ENCODE assay signal across 22 cellular contexts in the genomic region with DNA sequence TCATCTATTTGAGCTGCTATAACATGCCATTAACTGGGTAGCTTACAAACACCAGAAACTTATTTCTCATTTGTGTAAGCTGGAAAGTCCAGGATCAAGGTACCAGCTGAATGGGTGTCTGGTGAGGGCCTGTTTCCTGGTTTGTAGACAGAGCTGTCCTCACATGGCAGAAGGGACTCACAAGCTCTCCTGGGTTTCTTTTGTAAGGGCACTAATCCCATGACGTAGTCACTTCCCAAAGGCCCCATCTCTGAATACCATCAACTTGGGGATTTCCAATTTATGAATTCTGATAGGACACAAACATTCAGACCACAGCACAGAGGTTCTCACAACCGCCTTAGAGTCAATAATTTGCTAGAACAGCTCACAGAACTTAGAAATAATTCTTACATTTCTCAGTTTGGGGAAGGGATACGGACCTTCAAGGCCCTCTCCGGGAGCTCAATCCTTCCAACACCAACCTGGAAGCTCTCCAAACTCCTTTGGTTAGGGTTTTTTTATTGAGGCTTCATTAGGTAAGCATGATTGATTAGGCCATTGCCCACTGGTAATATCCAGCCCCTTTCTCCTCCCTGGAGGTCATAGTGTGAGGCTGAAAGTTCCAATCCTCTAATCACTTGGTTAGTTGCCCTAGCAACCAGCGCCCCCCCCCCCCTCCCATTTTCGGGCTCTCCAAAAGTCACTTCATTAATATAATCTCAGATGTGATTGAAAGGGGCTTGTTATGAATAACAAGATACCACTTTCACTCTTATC. TPM values are rescaled to one million over a fixed set of nuclear protein-coding genes. Genes with fewer than 3 reads are reported as not detected.
DNase-seq lines count a peak whose midpoint lies in the region; ATAC-seq, FAIRE-seq and TF ChIP-seq lines count a peak whose summit lies in the region.
"Had no signal": no experiment of that assay in that cellular context is flagged by ENCODE, and none has a peak within 500 bp of the region (broad histone marks: within the 10 kb centered on the region; RNA-seq: fewer than 3 reads in every experiment).

No MANE protein-coding gene starts in this region.

- in situ Hi-C loops in K562 (cut with MboI), result no loop called here

- CTCF ChIA-PET in K562 (lab: Yijun Ruan, JAX; ENCODE audit: low intra/inter-chr PET ratio), result no interaction called here

- peaks cover 2 to 4% of the 10 kb centered on the region in 2 experiments; a peak in 3 of 5 replicates for H3K4me1 ChIP-seq in K562 (replicated peaks in 1 of 2; ENCODE audit: control insufficient read depth in 2 of 2, insufficient read depth in 2 of 2, low read length in 2 of 2)
- H3K4me1 ChIP-seq: vagina had no signal

- H3K27ac ChIP-seq in K562 (ENCODE audit: extremely low read depth, low read depth, low read length), result no peak overlapping the region
- H3K27ac ChIP-seq: ovary had no signal

- peaks cover 61% of the 10 kb centered on the region for H3K79me2 ChIP-seq in K562 (ENCODE audit: control insufficient read depth, insufficient read depth, low read length)

- H3K9ac ChIP-seq in K562 (ENCODE audit: insufficient read depth in 1 of 2, low read depth in 2 of 2, low read length in 2 of 2), result no peak overlapping the region

- H3K4me2 ChIP-seq in K562 (ENCODE audit: insufficient read depth, low read length), result no peak overlapping the region

- TF ChIP-seq EP300 in K562 (IDR thresholded peaks at IDR 0.05; ENCODE audit: low read length), result no peak

- H3K9me1 ChIP-seq in K562 (ENCODE audit: control insufficient read depth, insufficient read depth, low read length), result no peaks in the 10 kb centered on the region

- TF ChIP-seq POLR2A in K562 (conservative IDR thresholded peaks at IDR 0.05), result no peak

- no peak for TF ChIP-seq RAD21 in K562 (CRISPR knock-in tag; conservative IDR thresholded peaks at IDR 0.05 in 1 of 2, IDR thresholded peaks at IDR 0.05 in 1 of 2)

- peak; percentile 64 for ATAC-seq in GM19025 (IDR thresholded peaks at IDR 0.05; ENCODE audit: low read depth, unreplicated experiment)
- peak; percentile 56 for ATAC-seq in HG02763 (IDR thresholded peaks at IDR 0.05; ENCODE audit: unreplicated experiment)
- ATAC-seq in K562, result no peak
- ATAC-seq: activated T-helper 17 cell treated with anti-CD3 and anti-CD28 coated beads, Interleukin-2, amount 50 U/mL, for 72 hours; natural killer cell; sciatic nerve had no signal

- WGBS in K562 (ENCODE audit: insufficient coverage, low coverage, missing lambda C conversion rate), result 84% methylated on average over 3 of the region's 6 CpGs

- peaks cover 33% of the 10 kb centered on the region; the same call in 2 of the 3 replicates for H3K36me3 ChIP-seq in K562 (ENCODE audit: control insufficient read depth, insufficient read depth, low read length)
- H3K36me3 ChIP-seq: ovary, vagina had no signal

- H4K20me1 ChIP-seq in K562 (replicated peaks; ENCODE audit: control insufficient read depth, insufficient read depth, low read length), result 0 out of 2 replicates have a peak, but pooled peaks cover 4% of the 10 kb centered on the region

- no peak for TF ChIP-seq CTCF in K562 (IDR thresholded peaks at IDR 0.05 in 2 of 3, conservative IDR thresholded peaks at IDR 0.05 in 1 of 3; ENCODE audit: insufficient read depth in 2 of 3, low read depth in 1 of 3, low read length in 3 of 3)

- H3K27me3 ChIP-seq in K562 (ENCODE audit: control insufficient read depth in 2 of 2, insufficient read depth in 2 of 2, low read length in 2 of 2), result no peaks in the 10 kb centered on the region
- H3K27me3 ChIP-seq: ovary, vagina had no signal

- BruUV-seq in K562 (replicated peaks; lab: Mats Ljungman, UMichigan), result no TSS peak

- no peak overlapping the region for H3K4me3 ChIP-seq in K562
- H3K4me3 ChIP-seq: ovary, vagina had no signal

- FAIRE-seq in GM18507 (lab: Jason Lieb, UNC) (peak; percentile 75), K562 (lab: Jason Lieb, UNC) (no peak)
- FAIRE-seq: colon had no signal

- no peaks in the 10 kb centered on the region for H3K9me3 ChIP-seq in K562 (replicated peaks; ENCODE audit: control insufficient read depth, insufficient read depth, low read depth, low read length)
- H3K9me3 ChIP-seq: ovary, vagina had no signal

- DNase-seq in GM18507 (ENCODE audit: extremely low spot score, insufficient read length, low read depth), result no peak
- DNase-seq in K562 (ENCODE audit: extremely low read depth in 1 of 4, low spot score in 3 of 4), result no peak
- no peak for DNase-seq in NCI-H1092 treated with DMSO at 0.1 percent for 48 hours (lab: John Stamatoyannopoulos, UW)
- no peak for DNase-seq in AG08396 (ENCODE audit: low spot score)
- no peak for DNase-seq in NOMO-1 (lab: John Stamatoyannopoulos, UW; ENCODE audit: unreplicated experiment in 2 of 2)
- no peak for DNase-seq in HPDE6-E6E7 (ENCODE audit: extremely low spot score)
- DNase-seq: activated CD4-positive, alpha-beta T cell treated with anti-CD3 and anti-CD28 coated beads for 4 hours; activated naive CD8-positive, alpha-beta T cell treated with anti-CD3 and anti-CD28 coated beads, Interleukin-2, amount 10 ng/mL, durations not matched to agents 7 days and 5 days; GOT3; natural killer cell; NCI-H2171 treated with DMSO at 0.1 percent for 48 hours; NCI-H748 treated with DMSO at 0.1 percent for 48 hours; OCI-M1; ovary; stimulated activated CD4-positive, alpha-beta T cell treated with anti-CD3 and anti-CD28 coated beads, Interleukin-15, amount 100 ng/mL, for 24 hours; T-helper 1 cell had no signal

- intact Hi-C loops in K562 (cut with micrococcal nuclease), result no loop called here

- POLR2A ChIA-PET in K562 (lab: Yijun Ruan, JAX), result interaction anchor here (0.6 to 6.2 kb wide), 4 partner anchors 7 to 206 kb away, joined by 3 to 64 read pairs (median 4); partner anchors contain the start of gene DNAJA1

- H2AFZ ChIP-seq in K562 (ENCODE audit: low read depth, low read length), result no peak overlapping the region

RNA-seq across cellular contexts. Expression of gene DNAJA1, which starts 7.6 kb away (rescaled TPM):
- 20.1 and 36.0 TPM in 2 replicates for total RNA-seq in K562 (2011; cell fraction: chromatin; rRNA removed; ENCODE audit: low replicate concordance)
- 20.0 and 23.6 TPM in 2 replicates for total RNA-seq in K562 (2011; cell fraction: nucleolus; rRNA removed)
- 25.0 and 35.3 TPM in 2 replicates for total RNA-seq in K562 (2011; cell fraction: nucleoplasm; rRNA removed)
- total RNA-seq in K562 (2014; rRNA removed), result 105 and 109 TPM in 2 replicates
- total RNA-seq in K562 (2014; rRNA removed; fragmentation: Illumina TruSeq; extraction: Trizol), result 175 and 189 TPM in 2 replicates
- total RNA-seq in K562 (2015; rRNA removed; fragmentation: Illumina TruSeq; extraction: Trizol), result 192 and 194 TPM in 2 replicates
- total RNA-seq in K562 (2021), result 137 and 138 TPM in 2 replicates
- 170 and 197 TPM in 2 replicates for polyA plus RNA-seq in K562 (2011; rRNA removed)
- polyA plus RNA-seq in K562 (2011; cell fraction: cytosol; rRNA removed), result 36.7 and 57.5 TPM in 2 replicates
- polyA plus RNA-seq in K562 (2011; cell fraction: nucleus; rRNA removed), result 29.8 and 37.5 TPM in 2 replicates
- polyA plus RNA-seq in K562 (2012), result 79.7 and 168 TPM in 2 replicates
- 175 and 213 TPM in 2 replicates for polyA plus RNA-seq in K562 (2014; fragmentation: Illumina TruSeq; extraction: Trizol)
- 100 to 1,000 TPM; 164 to 359 TPM for polyA plus RNA-seq in K562 (2014; fragmentation: Nextera tagmentation; extraction: Ambion mirVana)
- polyA plus RNA-seq in K562 (2014; rRNA removed), result 161 and 171 TPM in 2 replicates
- 157 and 185 TPM in 2 replicates for polyA minus RNA-seq in K562 (2011; rRNA and poly(A)+ RNA removed)
- polyA minus RNA-seq in K562 (2011; cell fraction: cytosol; rRNA and poly(A)+ RNA removed), result 58.8 and 127 TPM in 2 replicates
- polyA minus RNA-seq in K562 (2011; cell fraction: nucleus; rRNA and poly(A)+ RNA removed), result 11.3 and 22.5 TPM in 2 replicates

RNA-seq across cellular contexts. Expression of gene APTX, which starts 16.0 kb away (rescaled TPM):
- 58.4 and 95.3 TPM in 2 replicates for total RNA-seq in K562 (2011; cell fraction: chromatin; rRNA removed; ENCODE audit: low replicate concordance)
- total RNA-seq in K562 (2011; cell fraction: nucleolus; rRNA removed), result 47.5 and 55.4 TPM in 2 replicates
- 70.0 and 94.7 TPM in 2 replicates for total RNA-seq in K562 (2011; cell fraction: nucleoplasm; rRNA removed)
- 51.2 and 70.5 TPM in 2 replicates for total RNA-seq in K562 (2014; rRNA removed)
- 68.9 and 72.5 TPM in 2 replicates for total RNA-seq in K562 (2014; rRNA removed; fragmentation: Illumina TruSeq; extraction: Trizol)
- 54.5 and 59.3 TPM in 2 replicates for total RNA-seq in K562 (2015; rRNA removed; fragmentation: Illumina TruSeq; extraction: Trizol)
- total RNA-seq in K562 (2021), result 46.2 and 49.2 TPM in 2 replicates
- 50.1 and 69.5 TPM in 2 replicates for polyA plus RNA-seq in K562 (2011; rRNA removed)
- polyA plus RNA-seq in K562 (2011; cell fraction: cytosol; rRNA removed), result 25.0 and 40.2 TPM in 2 replicates
- 48.7 and 57.1 TPM in 2 replicates for polyA plus RNA-seq in K562 (2011; cell fraction: nucleus; rRNA removed)
- 40.8 and 49.4 TPM in 2 replicates for polyA plus RNA-seq in K562 (2012)
- polyA plus RNA-seq in K562 (2014; fragmentation: Illumina TruSeq; extraction: Trizol), result 58.1 and 73.6 TPM in 2 replicates
- polyA plus RNA-seq in K562 (2014; fragmentation: Nextera tagmentation; extraction: Ambion mirVana), result 10 to 100 TPM; 81.9 to 92.4 TPM
- polyA plus RNA-seq in K562 (2014; rRNA removed), result 65.7 and 68.2 TPM in 2 replicates
- polyA minus RNA-seq in K562 (2011; rRNA and poly(A)+ RNA removed), result 46.6 and 58.5 TPM in 2 replicates
- 14.2 and 17.1 TPM in 2 replicates for polyA minus RNA-seq in K562 (2011; cell fraction: cytosol; rRNA and poly(A)+ RNA removed)
- polyA minus RNA-seq in K562 (2011; cell fraction: nucleus; rRNA and poly(A)+ RNA removed), result 26.3 and 37.4 TPM in 2 replicates

RNA-seq across cellular contexts. Expression of gene SMU1, which starts 59.0 kb away (rescaled TPM):
- 8.0 and 11.2 TPM in 2 replicates for total RNA-seq in K562 (2011; cell fraction: chromatin; rRNA removed; ENCODE audit: low replicate concordance)
- total RNA-seq in K562 (2011; cell fraction: nucleolus; rRNA removed), result 5.5 and 6.1 TPM in 2 replicates
- 10.1 and 13.2 TPM in 2 replicates for total RNA-seq in K562 (2011; cell fraction: nucleoplasm; rRNA removed)
- total RNA-seq in K562 (2014; rRNA removed) (16.0 and 17.0 TPM in 2 replicates), K562 (2014; rRNA removed; fragmentation: Illumina TruSeq; extraction: Trizol) (33.4 and 35.9 TPM in 2 replicates), K562 (2015; rRNA removed; fragmentation: Illumina TruSeq; extraction: Trizol) (27.6 and 28.2 TPM in 2 replicates), K562 (2021) (19.1 and 21.7 TPM in 2 replicates)
- polyA plus RNA-seq in K562 (2011; rRNA removed) (15.3 and 20.7 TPM in 2 replicates), K562 (2014; fragmentation: Illumina TruSeq; extraction: Trizol) (16.6 and 17.9 TPM in 2 replicates), K562 (2014; fragmentation: Nextera tagmentation; extraction: Ambion mirVana) (10 to 100 TPM; 20.5 to 23.9 TPM), K562 (2014; rRNA removed) (13.2 and 15.0 TPM in 2 replicates)
- polyA plus RNA-seq in K562 (2011; cell fraction: cytosol; rRNA removed), result 6.5 and 9.6 TPM in 2 replicates
- polyA plus RNA-seq in K562 (2011; cell fraction: nucleus; rRNA removed), result 3.6 and 4.4 TPM in 2 replicates
- 7.4 and 14.3 TPM in 2 replicates for polyA plus RNA-seq in K562 (2012)
- 33.3 and 40.4 TPM in 2 replicates for polyA minus RNA-seq in K562 (2011; rRNA and poly(A)+ RNA removed)
- 10.6 and 16.2 TPM in 2 replicates for polyA minus RNA-seq in K562 (2011; cell fraction: cytosol; rRNA and poly(A)+ RNA removed)
- polyA minus RNA-seq in K562 (2011; cell fraction: nucleus; rRNA and poly(A)+ RNA removed), result 3.2 and 6.1 TPM in 2 replicates
